ENCODE assay signal across 15 cellular contexts in genomic region chr16:66849021-66849420, GRCh38. TPM values are rescaled to one million over a fixed set of nuclear protein-coding genes. Genes with fewer than 3 reads are reported as not detected.
DNase-seq lines count a peak whose midpoint lies in the region; ATAC-seq and TF ChIP-seq lines count a peak whose summit lies in the region.
"Had no signal": no experiment of that assay in that cellular context is flagged by ENCODE, and none has a peak within 500 bp of the region (broad histone marks: within the 10 kb centered on the region; RNA-seq: fewer than 3 reads in every experiment).

No MANE protein-coding gene starts in this region.

- BruUV-seq in Panc1 (replicated peaks; lab: Mats Ljungman, UMichigan), result no TSS peak

- no peaks in the 10 kb centered on the region for H3K9me3 ChIP-seq in Panc1 (ENCODE audit: control insufficient read depth, insufficient read depth, low read depth, low read length)
- H3K9me3 ChIP-seq: BLaER1 treated with 17β-estradiol and CSF1 and Interleukin-3, amounts not matched to agents 10 nM and 100 nM had no signal

- no peaks in the 10 kb centered on the region; the same call in 1 of the 2 replicates for H3K27me3 ChIP-seq in Panc1 (ENCODE audit: control insufficient read depth, insufficient read depth, low read length)

- H3K4me1 ChIP-seq in Panc1 (ENCODE audit: control insufficient read depth, insufficient read depth, low read length), result no peaks in the 10 kb centered on the region

- no peak overlapping the region for H3K27ac ChIP-seq in Panc1 (ENCODE audit: low read length)
- H3K27ac ChIP-seq: BLaER1 treated with 17β-estradiol and CSF1 and Interleukin-3, amounts not matched to agents 10 nM and 100 nM had no signal

- H3K36me3 ChIP-seq in Panc1 (ENCODE audit: control insufficient read depth, insufficient read depth, low read length), result no peaks in the 10 kb centered on the region
- H3K36me3 ChIP-seq: BLaER1 treated with 17β-estradiol and CSF1 and Interleukin-3, amounts not matched to agents 10 nM and 100 nM had no signal

- CTCF ChIA-PET in Panc1 (lab: Charles Lee), result no interaction called here

- TF ChIP-seq CTCF in Panc1 (IDR thresholded peaks at IDR 0.05), result no peak

- POLR2A ChIA-PET in Panc1 (lab: Charles Lee), result interaction anchor here (0.9 kb wide), 1 partner anchor 11 kb away, joined by 4 read pairs; no protein-coding TSS in a partner anchor

- H3K4me3 ChIP-seq in Panc1 (ENCODE audit: low read depth in 2 of 2, low read length in 2 of 2), result no peak overlapping the region
- H3K4me3 ChIP-seq: BLaER1 treated with 17β-estradiol and CSF1 and Interleukin-3, amounts not matched to agents 10 nM and 100 nM; GM12878 had no signal

- DNase-seq in activated CD4-positive, CD25-positive, alpha-beta regulatory T cell treated with anti-CD3 and anti-CD28 coated beads, Interleukin-2, amount 50 U/mL, for 72 hours, result peak; percentile 17
- no peak for DNase-seq in activated CD4-positive, CD25-positive, alpha-beta regulatory T cell (lab: John Stamatoyannopoulos, UW)
- DNase-seq in AG20443 (ENCODE audit: low spot score) (peak; percentile 5), Panc1 (ENCODE audit: low read depth, low spot score) (no peak), iPS-NIHi7 (ENCODE audit: extremely low spot score) (peak; percentile 6), DMS153 (lab: John Stamatoyannopoulos, UW) (no peak), NCI-H187 treated with DMSO at 0.1 percent for 48 hours (lab: John Stamatoyannopoulos, UW) (no peak)
- DNase-seq: 8988T; CD4-positive, CD25-positive, alpha-beta regulatory T cell had no signal

- ATAC-seq in Panc1, result 0 out of 2 replicates have a peak, but pooled peaks have one; percentile 7
- ATAC-seq: GM12878, HCT116 had no signal

- in situ Hi-C loops in Panc1 (cut with HindIII; ENCODE audit: low pct_unique_long_range_greater_than_20kb, low sequenced_read_pairs), result no loop called here

- intact Hi-C loops in Panc1 (cut with micrococcal nuclease; ENCODE audit: unreplicated experiment), result no loop called here

RNA-seq across cellular contexts. Expression of gene CA7, which starts 4.8 kb away (rescaled TPM):
- total RNA-seq in Panc1 (2021; ENCODE audit: unreplicated experiment), result not detected
- 0.19 TPM for polyA plus RNA-seq in Panc1 (2012; ENCODE audit: insufficient read length)
- total RNA-seq: CD4-positive, CD25-positive, alpha-beta regulatory T cell; Daoy; GM12878; H4; HT1080 had no signal
- polyA plus RNA-seq: CD4-positive, CD25-positive, alpha-beta regulatory T cell had no signal

RNA-seq across cellular contexts. Expression of gene NAE1, which starts 18.2 kb away (rescaled TPM):
- total RNA-seq in Panc1 (2021; ENCODE audit: unreplicated experiment), result 70.7 TPM
- polyA plus RNA-seq in Panc1 (2012; ENCODE audit: insufficient read length), result 42.7 TPM

RNA-seq across cellular contexts. Expression of gene PDP2, which starts 31.3 kb away (rescaled TPM):
- 15.9 TPM for total RNA-seq in Panc1 (2021; ENCODE audit: unreplicated experiment)
- polyA plus RNA-seq in Panc1 (2012; ENCODE audit: insufficient read length), result 5.8 TPM

RNA-seq across cellular contexts. Expression of gene TERB1, which starts 47.6 kb away (rescaled TPM):
- not detected for total RNA-seq in Panc1 (2021; ENCODE audit: unreplicated experiment)
- not detected for polyA plus RNA-seq in Panc1 (2012; ENCODE audit: insufficient read length)
- total RNA-seq: HT1080 had no signal
- polyA plus RNA-seq: CD4-positive, CD25-positive, alpha-beta regulatory T cell had no signal

Comparison
In these comparisons a context has a peak if more than half of its experiments do, and no peak if none do; other contexts are left out.
1. DNase-seq: peak in activated CD4-positive, CD25-positive, alpha-beta regulatory T cell treated with anti-CD3 and anti-CD28 coated beads, Interleukin-2, amount 50 U/mL, for 72 hours (single experiment), AG20443 (single experiment) and iPS-NIHi7 (single experiment); none in activated CD4-positive, CD25-positive, alpha-beta regulatory T cell (0 of 4), Panc1 (single experiment), DMS153 (single experiment) and NCI-H187 treated with DMSO at 0.1 percent for 48 hours (single experiment).